In the genomic region with DNA sequence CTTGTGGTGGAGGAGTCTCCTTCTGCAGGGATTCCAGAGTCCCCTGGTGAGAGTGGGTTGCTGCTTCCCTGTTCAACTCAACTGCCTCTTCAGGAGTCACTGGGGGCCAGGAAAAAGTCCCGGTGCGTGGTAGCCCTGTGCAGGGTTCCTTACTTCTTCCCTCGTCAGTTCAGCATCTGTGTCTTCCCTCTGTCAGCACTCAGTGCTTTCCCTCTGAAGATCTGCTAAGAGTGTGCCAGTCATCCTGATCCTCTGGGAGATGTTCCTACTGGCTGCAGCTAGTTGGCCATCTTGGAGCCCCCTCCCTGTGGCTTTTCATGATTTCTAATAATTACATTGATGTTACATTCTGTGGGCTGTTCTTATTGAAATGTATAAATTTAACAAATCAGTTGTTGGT, we compare ENCODE assay signal across 17 cellular contexts. TPM values are rescaled to one million over a fixed set of nuclear protein-coding genes. Genes with fewer than 3 reads are reported as not detected.
DNase-seq lines count a peak whose midpoint lies in the region; ATAC-seq and TF ChIP-seq lines count a peak whose summit lies in the region.
"Had no signal": no experiment of that assay in that cellular context is flagged by ENCODE, and none has a peak within 500 bp of the region (broad histone marks: within the 10 kb centered on the region; RNA-seq: fewer than 3 reads in every experiment).

No MANE protein-coding gene starts in this region.

- H3K79me1 ChIP-seq in trophoblast cell (ENCODE audit: low read length), result no peaks in the 10 kb centered on the region

- H3K9me3 Mint-ChIP-seq in GM23338, result no peaks in the 10 kb centered on the region
- H3K9me3 Mint-ChIP-seq in naive thymus-derived CD4-positive, alpha-beta T cell, result no peaks in the 10 kb centered on the region
- H3K9me3 Mint-ChIP-seq: CD8-positive, alpha-beta T cell had no signal

- H3K79me2 ChIP-seq in GM23338 (replicated peaks; ENCODE audit: insufficient read depth) (peaks cover 82% of the 10 kb centered on the region), trophoblast cell (ENCODE audit: control insufficient read depth, insufficient read depth, low read length, poor library complexity) (peaks cover 9% of the 10 kb centered on the region)

- H3K18ac ChIP-seq in trophoblast cell (ENCODE audit: low read length), result peak overlapping the region; percentile 23

- no peak overlapping the region for H2AFZ ChIP-seq in GM23338
- no peak overlapping the region for H2AFZ ChIP-seq in trophoblast cell (ENCODE audit: insufficient read depth, low read length, poor library complexity)

- H3F3A ChIP-seq in GM23338 (replicated peaks; ENCODE audit: low read depth), result no peaks in the 10 kb centered on the region

- H4K8ac ChIP-seq in trophoblast cell (ENCODE audit: low read depth, low read length), result no peak overlapping the region

- H3K4me3 ChIP-seq in GM23338, result no peak overlapping the region
- no peak overlapping the region for H3K4me3 ChIP-seq in trophoblast cell (ENCODE audit: low read depth, low read length)
- no peak overlapping the region for H3K4me3 ChIP-seq in naive thymus-derived CD4-positive, alpha-beta T cell (ENCODE audit: low read length)
- H3K4me3 ChIP-seq: BLaER1 treated with 17β-estradiol and CSF1 and Interleukin-3, amounts not matched to agents 10 nM and 100 nM; SJSA1 had no signal

- no peak overlapping the region for H4K91ac ChIP-seq in trophoblast cell (ENCODE audit: low read depth, low read length)

- peak overlapping the region; percentile 47 for H3K4ac ChIP-seq in trophoblast cell (ENCODE audit: low read depth, low read length)

- H3K4me1 Mint-ChIP-seq in GM23338, result peaks cover 24% of the 10 kb centered on the region
- H3K4me1 Mint-ChIP-seq in naive thymus-derived CD4-positive, alpha-beta T cell, result peaks cover 0 to 9% (median 5%) of the 10 kb centered on the region in 7 donors

- peaks cover 9% of the 10 kb centered on the region; the same call in 1 of the 2 replicates for H3K4me1 ChIP-seq in GM23338 (ENCODE audit: insufficient read depth)
- peaks cover 4 to 12% of the 10 kb centered on the region in 2 experiments for H3K4me1 ChIP-seq in trophoblast cell (ENCODE audit: control insufficient read depth in 1 of 2, insufficient read depth in 2 of 2, low read length in 2 of 2)
- H3K4me1 ChIP-seq in naive thymus-derived CD4-positive, alpha-beta T cell (ENCODE audit: control insufficient read depth in 2 of 2, insufficient read depth in 2 of 2, low read length in 2 of 2), result no peaks in the 10 kb centered on the region
- H3K4me1 ChIP-seq: SJSA1 had no signal

- no peak for TF ChIP-seq CTCF in GM23338 (conservative IDR thresholded peaks at IDR 0.05; ENCODE audit: low read depth in 2 of 2)
- TF ChIP-seq CTCF in RWPE1 (conservative IDR thresholded peaks at IDR 0.05; ENCODE audit: low read depth), result no peak

- H3K27ac Mint-ChIP-seq in GM23338, result 0 out of 2 replicates have a peak overlapping the region, but pooled peaks have one; percentile 7
- H3K27ac Mint-ChIP-seq in naive thymus-derived CD4-positive, alpha-beta T cell, result no peak overlapping the region
- H3K27ac Mint-ChIP-seq: CD8-positive, alpha-beta T cell had no signal

- no peak overlapping the region for H3K23ac ChIP-seq in trophoblast cell (ENCODE audit: low read length)

- H2BK5ac ChIP-seq in trophoblast cell (ENCODE audit: low read depth, low read length, poor library complexity), result no peak overlapping the region

- no peak overlapping the region for H2AK5ac ChIP-seq in trophoblast cell (ENCODE audit: low read length)

- no peaks in the 10 kb centered on the region; the same call in 1 of the 2 replicates for H4K20me1 ChIP-seq in GM23338 (replicated peaks; ENCODE audit: insufficient read depth)

- no peaks in the 10 kb centered on the region for H3K36me3 ChIP-seq in GM23338 (ENCODE audit: insufficient read depth)
- H3K36me3 ChIP-seq in trophoblast cell (ENCODE audit: control insufficient read depth in 1 of 2, insufficient read depth in 2 of 2, low read length in 2 of 2), result peaks cover 0 to 6% of the 10 kb centered on the region in 2 experiments
- no peaks in the 10 kb centered on the region for H3K36me3 ChIP-seq in naive thymus-derived CD4-positive, alpha-beta T cell (ENCODE audit: control insufficient read depth in 2 of 3, insufficient read depth in 3 of 3, low read length in 3 of 3)

- H3K9me3 ChIP-seq in trophoblast cell (ENCODE audit: insufficient read depth, low read depth, low read length), result no peaks in the 10 kb centered on the region
- H3K9me3 ChIP-seq in naive thymus-derived CD4-positive, alpha-beta T cell (ENCODE audit: control insufficient read depth in 2 of 3, low read length in 3 of 3), result no peaks in the 10 kb centered on the region
- H3K9me3 ChIP-seq: SJSA1 had no signal

- H4K12ac ChIP-seq in trophoblast cell (ENCODE audit: low read depth, low read length), result no peak overlapping the region

- H2BK12ac ChIP-seq in trophoblast cell (ENCODE audit: low read length), result no peak overlapping the region

- no CpG with 5 or more reads among the region's 3 CpGs for WGBS in trophoblast cell (ENCODE audit: extremely low coverage, insufficient coverage, insufficient read length)

- no peak for DNase-seq in GM23338 (ENCODE audit: low spot score)
- no peak for DNase-seq in RWPE1 (ENCODE audit: low spot score)
- no peak for DNase-seq in left ventricle myocardium superior
- DNase-seq in trophoblast cell, result no peak
- no peak for DNase-seq in naive thymus-derived CD4-positive, alpha-beta T cell
- DNase-seq in NCI-H1694 treated with DMSO at 0.1 percent for 48 hours (lab: John Stamatoyannopoulos, UW), result no peak
- DNase-seq: Calu3; CD8-positive, alpha-beta T cell; DMS53; EL; NCI-H1417 treated with DMSO at 0.1 percent for 48 hours; NCI-H2029; PC-3 had no signal

- peaks cover 5% of the 10 kb centered on the region for H3K27me3 Mint-ChIP-seq in GM23338 (ENCODE audit: insufficient read depth, low read depth, poor library complexity)
- no peaks in the 10 kb centered on the region for H3K27me3 Mint-ChIP-seq in naive thymus-derived CD4-positive, alpha-beta T cell

- intact Hi-C loops in left ventricle myocardium superior (cut with micrococcal nuclease), result no loop called here
- intact Hi-C loops in naive thymus-derived CD4-positive, alpha-beta T cell (cut with micrococcal nuclease), result no loop called here

- no peak overlapping the region for H3K9ac ChIP-seq in trophoblast cell (ENCODE audit: low read length)
- H3K9ac ChIP-seq: BLaER1 treated with 17β-estradiol and CSF1 and Interleukin-3, amounts not matched to agents 10 nM and 100 nM; KMS-11 had no signal

- no peaks in the 10 kb centered on the region; the same call in 1 of the 3 replicates for H3K36me3 Mint-ChIP-seq in GM23338 (ENCODE audit: low read depth)
- H3K36me3 Mint-ChIP-seq in naive thymus-derived CD4-positive, alpha-beta T cell, result peaks cover 0 to 19% (median 1%) of the 10 kb centered on the region in 5 donors

- no peak overlapping the region; the same call in 2 of the 3 replicates for H3K4me3 Mint-ChIP-seq in GM23338
- H3K4me3 Mint-ChIP-seq in naive thymus-derived CD4-positive, alpha-beta T cell, result no peak overlapping the region
- H3K4me3 Mint-ChIP-seq: CD8-positive, alpha-beta T cell had no signal

- H3K14ac ChIP-seq in trophoblast cell (ENCODE audit: low read length), result no peak overlapping the region

- no peak overlapping the region for H3K27ac ChIP-seq in GM23338 (ENCODE audit: low read depth)
- H3K27ac ChIP-seq in RWPE1, result peak overlapping the region; percentile 40
- no peak overlapping the region for H3K27ac ChIP-seq in trophoblast cell (ENCODE audit: low read depth, low read length)
- H3K27ac ChIP-seq in naive thymus-derived CD4-positive, alpha-beta T cell (ENCODE audit: low read depth, low read length), result no peak overlapping the region
- H3K27ac ChIP-seq: BLaER1 treated with 17β-estradiol and CSF1 and Interleukin-3, amounts not matched to agents 10 nM and 100 nM; KMS-11; SJSA1 had no signal

- ATAC-seq in GM23338 (peak; percentile 17), left ventricle myocardium superior (peak; percentile 1), HG02970 (IDR thresholded peaks at IDR 0.05; ENCODE audit: low FRiP score, unreplicated experiment) (no peak)
- ATAC-seq in naive thymus-derived CD4-positive, alpha-beta T cell, result no peak
- ATAC-seq: CD8-positive, alpha-beta T cell; PC-3 had no signal

- no peak overlapping the region for H2BK120ac ChIP-seq in trophoblast cell (ENCODE audit: insufficient read depth, low read length, poor library complexity)

- H3K9me2 ChIP-seq in GM23338 (ENCODE audit: insufficient read depth), result no peaks in the 10 kb centered on the region

- H3K27me3 ChIP-seq in GM23338 (ENCODE audit: insufficient read depth) (no peaks in the 10 kb centered on the region), trophoblast cell (ENCODE audit: insufficient read depth, low read length) (no peaks in the 10 kb centered on the region)
- no peaks in the 10 kb centered on the region for H3K27me3 ChIP-seq in naive thymus-derived CD4-positive, alpha-beta T cell (ENCODE audit: control insufficient read depth in 2 of 2, insufficient read depth in 2 of 2, low read length in 2 of 2)
- H3K27me3 ChIP-seq: BLaER1 treated with 17β-estradiol and CSF1 and Interleukin-3, amounts not matched to agents 10 nM and 100 nM; SJSA1 had no signal

- POLR2A ChIA-PET in RWPE1 (lab: Yijun Ruan, JAX; ENCODE audit: low non-redundant PET), result no interaction called here
- POLR2A ChIA-PET in naive thymus-derived CD4-positive, alpha-beta T cell (lab: Charles Lee), result no interaction called here

- peak overlapping the region; percentile 38; the same call in 1 of the 2 replicates for H3K4me2 ChIP-seq in GM23338
- H3K4me2 ChIP-seq in trophoblast cell (ENCODE audit: low read length), result no peak overlapping the region
- H3K4me2 ChIP-seq: BLaER1 treated with 17β-estradiol and CSF1 and Interleukin-3, amounts not matched to agents 10 nM and 100 nM; KMS-11 had no signal

- CTCF ChIA-PET in RWPE1 (lab: Yijun Ruan, JAX), result no interaction called here
- CTCF ChIA-PET in naive thymus-derived CD4-positive, alpha-beta T cell (lab: Charles Lee), result no interaction called here

TF ChIP-seq in GM23338, 12 proteins besides CTCF, POLR2A, EP300 and RAD21 (continues in another document):
- no peak for TF ChIP-seq JUNB (IDR thresholded peaks at IDR 0.05; ENCODE audit: unreplicated experiment)

RNA-seq across cellular contexts. Expression of a gene that starts 36.5 kb away (rescaled TPM):
- total RNA-seq in GM23338 (2014; rRNA removed; shearing (Covaris generic)), result 48.3 and 49.7 TPM in 2 replicates
- polyA plus RNA-seq in GM23338 (2016; fragmentation: Nextera tagmentation; extraction: Ambion mirVana), result 11.9 and 16.3 TPM in 2 replicates
- 37.8 TPM for total RNA-seq in left ventricle myocardium superior
- 20.9 and 21.4 TPM in 2 replicates for polyA plus RNA-seq in trophoblast cell (2013)
- total RNA-seq in naive thymus-derived CD4-positive, alpha-beta T cell, result 10 to 100 TPM; 18.8 to 32.4 (median 21.2) TPM
- 10 to 100 TPM; 12.5 to 12.7 TPM for polyA plus RNA-seq in naive thymus-derived CD4-positive, alpha-beta T cell

Comparison
In these comparisons a context has a peak if more than half of its experiments do, and no peak if none do; other contexts are left out.
1. ATAC-seq: peak in GM23338 (single experiment) and left ventricle myocardium superior (single experiment); none in naive thymus-derived CD4-positive, alpha-beta T cell (single experiment) and HG02970 (single experiment).